In the genomic region with DNA sequence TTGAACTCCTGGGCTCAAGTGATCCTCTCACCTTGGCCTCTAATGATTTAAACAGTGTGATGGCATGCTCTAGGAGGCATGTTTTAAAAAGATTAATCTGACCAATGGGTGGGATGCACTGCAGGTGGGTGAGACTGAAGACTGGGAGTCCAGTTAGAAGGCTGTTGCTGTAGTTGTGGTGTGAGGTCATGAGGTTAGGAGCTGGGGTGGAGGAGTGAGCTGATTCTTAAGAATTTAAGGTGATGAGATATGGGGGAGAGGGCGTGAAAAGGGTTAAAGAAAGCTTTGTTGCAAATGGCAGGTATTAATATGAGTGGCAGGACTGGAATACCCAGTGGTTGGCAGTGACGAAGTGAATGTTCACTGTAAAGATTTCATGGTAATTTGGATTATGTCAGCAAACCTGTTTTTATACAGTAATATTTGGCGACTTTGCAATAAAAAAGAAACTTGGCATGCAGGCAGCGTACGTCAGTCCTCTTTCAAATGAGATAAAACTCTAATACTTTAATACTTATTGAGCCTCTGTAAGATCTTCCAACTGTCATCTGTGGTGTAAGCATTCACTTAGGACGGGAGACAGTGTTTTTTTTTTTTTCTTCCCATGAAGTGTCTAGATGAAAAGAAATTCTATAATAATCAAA, we compare ENCODE assay signal across 15 cellular contexts.
DNase-seq lines count a peak whose midpoint lies in the region; ATAC-seq and TF ChIP-seq lines count a peak whose summit lies in the region.
"Had no signal": no experiment of that assay in that cellular context is flagged by ENCODE, and none has a peak within 500 bp of the region (broad histone marks: within the 10 kb centered on the region; RNA-seq: fewer than 3 reads in every experiment).

No MANE protein-coding gene starts in this region.

- DNase-seq in NCI-H524 (lab: John Stamatoyannopoulos, UW) = peak; percentile 51 to 55
- DNase-seq in NCI-H524 treated with DMSO at 0.1 percent for 48 hours (lab: John Stamatoyannopoulos, UW) = no peak
- peak; percentile 7 for DNase-seq in epithelial cell of esophagus (ENCODE audit: low read depth)
- no peak for DNase-seq in type B pancreatic cell (ENCODE audit: extremely low spot score, unreplicated experiment)
- no peak for DNase-seq in dermis blood vessel endothelial cell
- no peak for DNase-seq in posterior cingulate gyrus
- DNase-seq: CD8-positive, alpha-beta T cell; DMS79; H9; NCI-H187 had no signal

- peak overlapping the region; percentile 57 for H3K4me3 Mint-ChIP-seq in type B pancreatic cell
- H3K4me3 Mint-ChIP-seq: CD8-positive, alpha-beta T cell; H9 had no signal

- no peak overlapping the region for H2AFZ ChIP-seq in neural cell (ENCODE audit: low read depth, low read length)

- no peak for TF ChIP-seq EP300 in neural cell (conservative IDR thresholded peaks at IDR 0.05; ENCODE audit: poor library complexity, severe bottlenecking)

- H4K20me1 ChIP-seq in neural cell (ENCODE audit: insufficient read depth) = no peaks in the 10 kb centered on the region

- no peaks in the 10 kb centered on the region for H3K27me3 Mint-ChIP-seq in type B pancreatic cell

- no peaks in the 10 kb centered on the region for H3K9me2 ChIP-seq in neural cell (ENCODE audit: insufficient read depth, low read length)

- H3K79me2 ChIP-seq in neural cell (replicated peaks; ENCODE audit: insufficient read depth, low read length) = no peaks in the 10 kb centered on the region

- no peaks in the 10 kb centered on the region for H3K9me3 ChIP-seq in neural cell (ENCODE audit: low read length)
- H3K9me3 ChIP-seq: SJSA1 had no signal

- TF ChIP-seq RAD21 in neural cell (conservative IDR thresholded peaks at IDR 0.05) = no peak

- no peaks in the 10 kb centered on the region for H3K27me3 ChIP-seq in neural cell (ENCODE audit: insufficient read depth, low read depth, low read length)
- H3K27me3 ChIP-seq: SJSA1 had no signal

- peak overlapping the region; percentile 39 for H3K9ac ChIP-seq in neural cell (ENCODE audit: low read length)

- H3K4me3 ChIP-seq in epithelial cell of esophagus (ENCODE audit: low read length) = no peak overlapping the region
- H3K4me3 ChIP-seq in neural cell (ENCODE audit: low read length) = peak overlapping the region; percentile 51
- H3K4me3 ChIP-seq: SJSA1 had no signal

- no peak for TF ChIP-seq CTCF in epithelial cell of esophagus (IDR thresholded peaks at IDR 0.05; ENCODE audit: insufficient read depth, low read depth, low read length, missing control alignments)
- TF ChIP-seq CTCF in neural cell (IDR thresholded peaks at IDR 0.05; ENCODE audit: poor library complexity, severe bottlenecking) = no peak
- TF ChIP-seq CTCF in type B pancreatic cell (conservative IDR thresholded peaks at IDR 0.05) = no peak

- H3K9me3 Mint-ChIP-seq in type B pancreatic cell = peaks cover 7% of the 10 kb centered on the region
- H3K9me3 Mint-ChIP-seq: CD8-positive, alpha-beta T cell had no signal

- H3K27ac ChIP-seq in neural cell (ENCODE audit: low read length) = peak overlapping the region; percentile 79
- H3K27ac ChIP-seq: 22Rv1, RWPE1, SJSA1 had no signal

- peak overlapping the region; percentile 70 for H3K27ac Mint-ChIP-seq in type B pancreatic cell
- H3K27ac Mint-ChIP-seq: CD8-positive, alpha-beta T cell; H9 had no signal

- no peak for ATAC-seq in HG02642 (IDR thresholded peaks at IDR 0.05; ENCODE audit: poor library complexity, unreplicated experiment)
- ATAC-seq: CD8-positive, alpha-beta T cell had no signal

- H3K36me3 ChIP-seq in neural cell (ENCODE audit: insufficient read depth, low read length) = no peaks in the 10 kb centered on the region
- H3K36me3 ChIP-seq: SJSA1 had no signal

- H3K4me1 Mint-ChIP-seq in type B pancreatic cell (ENCODE audit: unreplicated experiment) = peaks cover 12% of the 10 kb centered on the region
- H3K4me1 Mint-ChIP-seq: H9 had no signal

- H3K4me2 ChIP-seq in neural cell (ENCODE audit: low read length) = peak overlapping the region; percentile 13

- H3K36me3 Mint-ChIP-seq in type B pancreatic cell = no peaks in the 10 kb centered on the region

- intact Hi-C loops in posterior cingulate gyrus (cut with DNase I) = no loop called here

- H3F3A ChIP-seq in neural cell (ENCODE audit: insufficient read depth, low read length, poor library complexity, severe bottlenecking) = no peaks in the 10 kb centered on the region

TF ChIP-seq in neural cell, 6 proteins besides CTCF, POLR2A, EP300 and RAD21:
- TF ChIP-seq EZH2 (IDR thresholded peaks at IDR 0.05; ENCODE audit: borderline replicate concordance, insufficient read depth, low read length, poor library complexity, severe bottlenecking) (no peak), POLR2AphosphoS5 (IDR thresholded peaks at IDR 0.05) (peak; percentile 1), SMC3 (conservative IDR thresholded peaks at IDR 0.05; ENCODE audit: poor library complexity) (no peak), TAF1 (IDR thresholded peaks at IDR 0.05; ENCODE audit: low read depth) (no peak)

Comparison
In these comparisons a context has a peak if more than half of its experiments do, and no peak if none do; other contexts are left out.
1. DNase-seq: peak in NCI-H524 (2 of 2) and epithelial cell of esophagus (single experiment); none in NCI-H524 treated with DMSO at 0.1 percent for 48 hours (single experiment), type B pancreatic cell (single experiment), dermis blood vessel endothelial cell (single experiment) and posterior cingulate gyrus (0 of 10).